In the genomic region with DNA sequence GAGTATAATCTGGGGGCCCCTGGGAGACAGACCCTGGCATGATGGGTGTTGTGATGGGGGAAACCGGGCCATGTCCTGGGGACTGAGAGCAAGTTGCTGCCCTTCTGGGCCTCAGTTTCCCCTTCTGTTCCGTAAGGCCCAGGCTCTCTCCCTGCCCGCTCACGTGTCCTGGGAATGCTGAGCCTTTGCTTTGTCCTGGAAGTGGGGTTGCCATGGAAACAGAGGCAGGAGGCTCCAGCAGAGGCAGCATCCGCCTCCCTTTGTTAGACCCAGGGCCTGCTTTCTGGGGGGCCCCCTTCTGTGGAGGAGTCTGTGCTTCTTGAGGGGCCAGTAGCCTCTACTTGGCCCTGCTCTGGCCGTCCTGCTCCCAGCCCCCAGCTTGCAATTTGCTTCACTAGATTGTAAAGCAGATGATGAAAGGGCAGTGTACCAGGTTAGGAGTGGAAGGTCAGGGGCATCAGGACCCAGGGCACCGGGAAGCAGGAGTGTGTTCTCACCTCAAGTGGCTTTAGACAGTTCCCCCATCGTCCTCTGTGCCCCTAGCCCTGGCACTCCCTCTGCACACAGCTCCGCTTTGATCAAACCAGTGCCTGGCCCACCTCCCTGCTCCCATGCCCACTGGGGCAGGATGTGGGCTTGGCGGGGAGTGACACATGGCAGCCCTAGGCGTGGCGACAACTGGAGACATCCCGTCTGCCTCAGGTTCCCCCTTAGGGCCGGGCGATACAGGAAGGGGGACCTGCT, we compare ENCODE assay signal across 10 cellular contexts.
DNase-seq lines count a peak whose midpoint lies in the region; ATAC-seq and TF ChIP-seq lines count a peak whose summit lies in the region.
"Had no signal": no experiment of that assay in that cellular context is flagged by ENCODE, and none has a peak within 500 bp of the region (broad histone marks: within the 10 kb centered on the region; RNA-seq: fewer than 3 reads in every experiment).

No MANE protein-coding gene starts in this region.

- intact Hi-C loops in activated CD4-positive, alpha-beta T cell treated with anti-CD3 and anti-CD28 coated beads for 36 hours (cut with DNase I, micrococcal nuclease) = loop anchor here in 1 of 2 experiments (5.0 kb wide), 1 partner anchor 468 kb away; the partner anchor contains the start of gene CHCHD4

- no peak for TF ChIP-seq CTCF in fibroblast of lung (conservative IDR thresholded peaks at IDR 0.05 in 1 of 2, IDR thresholded peaks at IDR 0.05 in 1 of 2; ENCODE audit: low read depth in 1 of 2, low read length in 2 of 2)

- no peak overlapping the region for H3K27ac ChIP-seq in fibroblast of lung (ENCODE audit: insufficient read depth, low read length)
- H3K27ac ChIP-seq: pancreas had no signal

- no peaks in the 10 kb centered on the region for H3K36me3 ChIP-seq in fibroblast of lung (ENCODE audit: control insufficient read depth, insufficient read depth, low read length)
- H3K36me3 ChIP-seq: pancreas had no signal

- H3K36me3 Mint-ChIP-seq in activated CD4-positive, alpha-beta T cell treated with anti-CD3 and anti-CD28 coated beads for 36 hours (ENCODE audit: low read depth) = no peaks in the 10 kb centered on the region

- no peak overlapping the region for H3K4me3 ChIP-seq in fibroblast of lung (replicated peaks in 1 of 4; ENCODE audit: control extremely low read depth in 1 of 4, insufficient read depth in 1 of 4, low read depth in 3 of 4, low read length in 4 of 4)

- POLR2A ChIA-PET in activated CD4-positive, alpha-beta T cell treated with anti-CD3 and anti-CD28 coated beads for 36 hours (lab: Charles Lee) = no interaction called here

- H3K4me2 ChIP-seq in fibroblast of lung (ENCODE audit: extremely low read depth, insufficient read depth, low read length) = peak overlapping the region; percentile 5

- H3K9me3 Mint-ChIP-seq in activated CD4-positive, alpha-beta T cell treated with anti-CD3 and anti-CD28 coated beads for 36 hours (ENCODE audit: low read depth) = no peaks in the 10 kb centered on the region
- H3K9me3 Mint-ChIP-seq: activated B cell treated with CpG ODN at 0.5 μM for 24 hours had no signal

- H2AFZ ChIP-seq in fibroblast of lung (ENCODE audit: low read length) = no peak overlapping the region

- no peaks in the 10 kb centered on the region for H3K9me3 ChIP-seq in fibroblast of lung (ENCODE audit: control insufficient read depth, insufficient read depth, low read depth, low read length)
- H3K9me3 ChIP-seq: pancreas had no signal

- no peaks in the 10 kb centered on the region for H3K4me1 ChIP-seq in fibroblast of lung (ENCODE audit: control insufficient read depth, extremely low read depth, insufficient read depth, low read length)
- H3K4me1 ChIP-seq: pancreas had no signal

- CTCF ChIA-PET in activated CD4-positive, alpha-beta T cell treated with anti-CD3 and anti-CD28 coated beads for 36 hours (lab: Charles Lee) = interaction anchor here (0.6 to 12.6 kb wide), 12 partner anchors 14 to 242 kb away, joined by 3 to 246 read pairs (median 4); partner anchors contain the start of genes HDAC11 and WNT7A

- H3K27ac Mint-ChIP-seq in activated CD4-positive, alpha-beta T cell treated with anti-CD3 and anti-CD28 coated beads for 36 hours = no peak overlapping the region
- H3K27ac Mint-ChIP-seq: activated B cell treated with CpG ODN at 0.5 μM for 24 hours had no signal

- no peaks in the 10 kb centered on the region for H4K20me1 ChIP-seq in fibroblast of lung (ENCODE audit: control insufficient read depth, extremely low read depth, insufficient read depth, low read length)

- H3K27me3 Mint-ChIP-seq in activated CD4-positive, alpha-beta T cell treated with anti-CD3 and anti-CD28 coated beads for 36 hours = peaks cover 2% of the 10 kb centered on the region

- no peak overlapping the region for H3K9ac ChIP-seq in fibroblast of lung (ENCODE audit: insufficient read depth, low read length)

- ATAC-seq in activated CD4-positive, alpha-beta T cell treated with anti-CD3 and anti-CD28 coated beads for 36 hours = peak; percentile 33
- no peak for ATAC-seq in HG03354 (IDR thresholded peaks at IDR 0.05; ENCODE audit: poor library complexity, severe bottlenecking, unreplicated experiment)

- H3K27me3 ChIP-seq in fibroblast of lung (ENCODE audit: control insufficient read depth, insufficient read depth, low read length) = no peaks in the 10 kb centered on the region

- H3K4me3 Mint-ChIP-seq in activated CD4-positive, alpha-beta T cell treated with anti-CD3 and anti-CD28 coated beads for 36 hours = no peak overlapping the region
- H3K4me3 Mint-ChIP-seq: activated B cell treated with CpG ODN at 0.5 μM for 24 hours had no signal

- no peaks in the 10 kb centered on the region for H3K79me2 ChIP-seq in fibroblast of lung (ENCODE audit: control insufficient read depth, insufficient read depth, low read length)

- peak; percentile 59 for DNase-seq in activated CD4-positive, alpha-beta T cell treated with anti-CD3 and anti-CD28 coated beads for 36 hours
- no peak for DNase-seq in activated CD4-positive, alpha-beta T cell treated with anti-CD3 and anti-CD28 coated beads for 1 hour
- peak; percentile 28 for DNase-seq in activated CD8-positive, alpha-beta memory T cell treated with anti-CD3 and anti-CD28 coated beads, Interleukin-2, amount 50 U/mL, for 4 hours
- DNase-seq in fibroblast of lung (ENCODE audit: low read depth in 2 of 2) (no peak), C1 segment of cervical spinal cord (lab: John Stamatoyannopoulos, UW) (no peak), SIG-M5 treated with dmso at 0.1 percent for 504 hours (lab: John Stamatoyannopoulos, UW; ENCODE audit: unreplicated experiment) (no peak)
- DNase-seq in stimulated activated naive CD4-positive, alpha-beta T cell (lab: John Stamatoyannopoulos, UW) = peak in 5 of 6 experiments; percentile 13 to 61 (median 38)
- DNase-seq: activated B cell treated with CpG ODN at 0.5 μM for 24 hours had no signal

- H3K4me1 Mint-ChIP-seq in activated CD4-positive, alpha-beta T cell treated with anti-CD3 and anti-CD28 coated beads for 36 hours = peaks cover 31% of the 10 kb centered on the region

Comparison
In these comparisons a context has a peak if more than half of its experiments do, and no peak if none do; other contexts are left out.
1. DNase-seq: peak in activated CD4-positive, alpha-beta T cell treated with anti-CD3 and anti-CD28 coated beads for 36 hours (single experiment), activated CD8-positive, alpha-beta memory T cell treated with anti-CD3 and anti-CD28 coated beads, Interleukin-2, amount 50 U/mL, for 4 hours (single experiment) and stimulated activated naive CD4-positive, alpha-beta T cell (5 of 6); none in activated CD4-positive, alpha-beta T cell treated with anti-CD3 and anti-CD28 coated beads for 1 hour (single experiment), fibroblast of lung (0 of 2), C1 segment of cervical spinal cord (0 of 14) and SIG-M5 treated with dmso at 0.1 percent for 504 hours (single experiment).